8 cellular contexts compared by ENCODE assay signal in the genomic region with DNA sequence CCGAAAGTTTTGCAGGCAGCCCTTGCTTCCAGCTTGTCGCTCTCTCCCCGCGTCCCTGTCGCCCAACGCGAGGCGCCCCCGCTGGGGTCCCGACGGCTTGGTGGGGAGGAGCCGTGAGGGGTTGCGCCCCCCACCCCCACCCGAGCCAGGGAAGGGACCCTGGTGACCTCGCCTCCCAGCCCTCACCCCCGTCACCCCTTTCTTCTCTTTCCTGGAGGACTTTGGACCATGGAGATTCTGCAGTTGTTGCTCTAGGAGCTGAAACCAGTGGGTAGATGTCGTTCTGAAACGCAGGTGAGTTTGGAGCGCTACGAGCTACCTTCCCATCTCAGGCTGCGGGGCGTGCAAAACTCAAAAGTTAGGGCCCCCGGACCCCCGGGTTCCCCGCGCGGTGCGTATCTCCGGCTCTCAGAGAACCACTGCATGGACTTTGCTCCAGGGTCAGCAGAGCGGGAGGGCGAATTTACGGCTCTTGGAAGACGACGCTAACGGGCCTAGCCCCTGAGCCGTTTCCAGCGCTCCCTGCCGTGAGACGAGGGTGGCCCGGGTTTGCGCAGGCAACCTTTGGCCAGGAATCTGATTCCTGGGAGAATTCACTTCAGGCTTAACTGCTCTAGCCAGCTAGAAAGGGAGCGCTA. TPM values are rescaled to one million over a fixed set of nuclear protein-coding genes. Genes with fewer than 3 reads are reported as not detected.
DNase-seq lines count a peak whose midpoint lies in the region; ATAC-seq and TF ChIP-seq lines count a peak whose summit lies in the region.

No MANE protein-coding gene starts in this region.

- H2AFZ ChIP-seq in MM.1S (ENCODE audit: low read length): peak overlapping the region; percentile 87
- H2AFZ ChIP-seq in neuron (ENCODE audit: low read depth, low read length): peak overlapping the region; percentile 92

- H3K4me3 Mint-ChIP-seq in activated T-cell treated with anti-CD3 and anti-CD28 coated beads, Interleukin-2, amount 50 U/mL, for 72 hours: peak overlapping the region; percentile 87 to 88

- H3K9me3 Mint-ChIP-seq in activated T-cell treated with anti-CD3 and anti-CD28 coated beads, Interleukin-2, amount 50 U/mL, for 72 hours: no peaks in the 10 kb centered on the region

- peaks cover 22% of the 10 kb centered on the region for H3K27me3 Mint-ChIP-seq in activated T-cell treated with anti-CD3 and anti-CD28 coated beads, Interleukin-2, amount 50 U/mL, for 72 hours (ENCODE audit: low read depth)

- no peaks in the 10 kb centered on the region for H3K79me2 ChIP-seq in MM.1S (ENCODE audit: low read length)

- H3K4me1 ChIP-seq in MM.1S (ENCODE audit: low read length) (peaks cover 3% of the 10 kb centered on the region; the same call in 1 of the 2 replicates), neuron (ENCODE audit: insufficient read depth, low read length) (peaks cover 29% of the 10 kb centered on the region)

- peaks cover 65% of the 10 kb centered on the region for H3K4me1 Mint-ChIP-seq in activated T-cell treated with anti-CD3 and anti-CD28 coated beads, Interleukin-2, amount 50 U/mL, for 72 hours (ENCODE audit: low read depth)

- peaks cover 0 to 3% of the 10 kb centered on the region in 2 donors for H3K36me3 Mint-ChIP-seq in activated T-cell treated with anti-CD3 and anti-CD28 coated beads, Interleukin-2, amount 50 U/mL, for 72 hours (ENCODE audit: insufficient read depth in 2 of 2)

- no peaks in the 10 kb centered on the region for H3K9me3 ChIP-seq in MM.1S (replicated peaks; ENCODE audit: insufficient read depth, low read length)
- H3K9me3 ChIP-seq in neuron (ENCODE audit: low read length): no peaks in the 10 kb centered on the region

- H4K20me1 ChIP-seq in MM.1S (ENCODE audit: insufficient read depth, low read length): no peaks in the 10 kb centered on the region

- TF ChIP-seq CTCF in MM.1S (IDR thresholded peaks at IDR 0.05; ENCODE audit: low read length): no peak

- H3K9me2 ChIP-seq in MM.1S (replicated peaks; ENCODE audit: insufficient read depth, low read length): no peaks in the 10 kb centered on the region

- H3F3A ChIP-seq in MM.1S (ENCODE audit: insufficient read depth, low read length): no peaks in the 10 kb centered on the region

- H3K27ac Mint-ChIP-seq in activated T-cell treated with anti-CD3 and anti-CD28 coated beads, Interleukin-2, amount 50 U/mL, for 72 hours: peak overlapping the region; percentile 59

- DNase-seq in DMS79 treated with DMSO at 0.1 percent for 48 hours (lab: John Stamatoyannopoulos, UW) (peak; percentile 63), DMS79 (lab: John Stamatoyannopoulos, UW) (no peak), MM.1S (no peak), germinal center (ENCODE audit: low spot score) (peak; percentile 8)
- peak in 1 of 2 donors; percentile 22 for DNase-seq in activated T-cell treated with anti-CD3 and anti-CD28 coated beads, Interleukin-2, amount 50 U/mL, for 72 hours

- peak overlapping the region; percentile 97 for H3K4me2 ChIP-seq in MM.1S (ENCODE audit: low read depth, low read length)

- H3K36me3 ChIP-seq in MM.1S (replicated peaks; ENCODE audit: insufficient read depth, low read length): no peaks in the 10 kb centered on the region
- peaks cover 16% of the 10 kb centered on the region for H3K36me3 ChIP-seq in neuron (ENCODE audit: insufficient read depth, low read length)

- peak overlapping the region; percentile 75 for H3K4me3 ChIP-seq in MM.1S (ENCODE audit: low read length)
- H3K4me3 ChIP-seq in neuron (ENCODE audit: low read length): peak overlapping the region; percentile 64

- H3K9ac ChIP-seq in MM.1S (ENCODE audit: low read length): peak overlapping the region; percentile 44; the same call in 1 of the 2 replicates

- peak; percentile 1 to 2 for ATAC-seq in activated T-cell treated with anti-CD3 and anti-CD28 coated beads, Interleukin-2, amount 50 U/mL, for 72 hours (replicated peaks in 1 of 2)
- no peak for ATAC-seq in GM21360 (IDR thresholded peaks at IDR 0.05; ENCODE audit: unreplicated experiment)
- ATAC-seq in HG02938 (IDR thresholded peaks at IDR 0.05; ENCODE audit: unreplicated experiment): no peak

- peaks cover 10% of the 10 kb centered on the region for H3K27me3 ChIP-seq in MM.1S (replicated peaks; ENCODE audit: insufficient read depth, low read length)
- H3K27me3 ChIP-seq in neuron (ENCODE audit: insufficient read depth, low read length): no peaks in the 10 kb centered on the region

- no peak overlapping the region for H3K27ac ChIP-seq in MM.1S (ENCODE audit: low read length)

RNA-seq across cellular contexts. Expression of a gene that starts 0.7 kb away (rescaled TPM):
- total RNA-seq in activated T-cell treated with anti-CD3 and anti-CD28 coated beads, Interleukin-2, amount 50 U/mL, for 72 hours: 10 to 100 TPM; 11.6 to 12.5 TPM

Comparison
In these comparisons a context has a peak if more than half of its experiments do, and no peak if none do; other contexts are left out.
1. DNase-seq: peak in DMS79 treated with DMSO at 0.1 percent for 48 hours (single experiment) and germinal center (single experiment); none in DMS79 (single experiment) and MM.1S (single experiment).
2. ATAC-seq: peak in activated T-cell treated with anti-CD3 and anti-CD28 coated beads, Interleukin-2, amount 50 U/mL, for 72 hours (2 of 2); none in GM21360 (single experiment) and HG02938 (single experiment).